ENCODE assay signal across 9 cellular contexts in genomic region chr16:529012-529575, GRCh38. TPM values are rescaled to one million over a fixed set of nuclear protein-coding genes. Genes with fewer than 3 reads are reported as not detected.
DNase-seq lines count a peak whose midpoint lies in the region; ATAC-seq and TF ChIP-seq lines count a peak whose summit lies in the region.
"Had no signal": no experiment of that assay in that cellular context is flagged by ENCODE, and none has a peak within 500 bp of the region (broad histone marks: within the 10 kb centered on the region; RNA-seq: fewer than 3 reads in every experiment).

No MANE protein-coding gene starts in this region.

- H4K20me1 ChIP-seq in Karpas-422 (ENCODE audit: insufficient read depth, low read depth, low read length) (peaks cover 26% of the 10 kb centered on the region), mammary epithelial cell (ENCODE audit: insufficient read depth, low read length) (peaks cover 6% of the 10 kb centered on the region)

- CTCF ChIA-PET in BJ (lab: Yijun Ruan, JAX), result no interaction called here
- CTCF ChIA-PET in mammary epithelial cell (lab: Charles Lee; ENCODE audit: low non-redundant PET), result no interaction called here

- H3K27ac ChIP-seq in Karpas-422 (ENCODE audit: low read length) (peak overlapping the region; percentile 57), mammary epithelial cell (ENCODE audit: insufficient read depth, low read depth, low read length) (peak overlapping the region; percentile 62)

- dilution Hi-C loops in mammary epithelial cell (cut with HindIII; ENCODE audit: low sequenced_read_pairs), result no loop called here

- ATAC-seq in GM19467 (IDR thresholded peaks at IDR 0.05; ENCODE audit: unreplicated experiment), result no peak

- DNase-seq in BJ (ENCODE audit: low read depth), result no peak
- DNase-seq in Karpas-422, result peak; percentile 57
- no peak for DNase-seq in mammary epithelial cell
- peak; percentile 87 for DNase-seq in myocyte (ENCODE audit: low read depth)
- no peak for DNase-seq in NCI-H2196 treated with DMSO at 0.1 percent for 48 hours (lab: John Stamatoyannopoulos, UW; ENCODE audit: unreplicated experiment)
- no peak for DNase-seq in central memory CD4-positive, alpha-beta T cell
- DNase-seq in NCI-H2081 treated with DMSO at 0.1 percent for 48 hours (lab: John Stamatoyannopoulos, UW), result no peak

- H3K36me3 ChIP-seq in BJ (ENCODE audit: control insufficient read depth, insufficient read depth, low read length), result peaks cover 11% of the 10 kb centered on the region
- H3K36me3 ChIP-seq in Karpas-422 (ENCODE audit: insufficient read depth, low read length), result no peaks in the 10 kb centered on the region
- peaks cover 1% of the 10 kb centered on the region for H3K36me3 ChIP-seq in mammary epithelial cell (ENCODE audit: insufficient read depth, low read length)

- no peak overlapping the region for H2AFZ ChIP-seq in Karpas-422 (ENCODE audit: low read length)
- no peak overlapping the region for H2AFZ ChIP-seq in mammary epithelial cell (ENCODE audit: low read depth, low read length)

- H3K27me3 ChIP-seq in BJ (ENCODE audit: control insufficient read depth, insufficient read depth, low read length) (no peaks in the 10 kb centered on the region), Karpas-422 (ENCODE audit: low read length) (no peaks in the 10 kb centered on the region), mammary epithelial cell (ENCODE audit: insufficient read depth, low read length) (no peaks in the 10 kb centered on the region)

- H3K9me2 ChIP-seq in Karpas-422 (replicated peaks; ENCODE audit: insufficient read depth, low read length), result no peaks in the 10 kb centered on the region

- no peaks in the 10 kb centered on the region for H3K9me3 ChIP-seq in Karpas-422 (ENCODE audit: low read length)
- H3K9me3 ChIP-seq in mammary epithelial cell (replicated peaks; ENCODE audit: insufficient read depth, low read length), result no peaks in the 10 kb centered on the region

- H3K9ac ChIP-seq in Karpas-422 (ENCODE audit: low read length), result peak overlapping the region; percentile 92
- peak overlapping the region; percentile 56 for H3K9ac ChIP-seq in mammary epithelial cell (ENCODE audit: insufficient read depth, low read length)

- H3K79me2 ChIP-seq in Karpas-422 (ENCODE audit: low read length) (peaks cover 66% of the 10 kb centered on the region), mammary epithelial cell (ENCODE audit: insufficient read depth, low read length) (peaks cover 86% of the 10 kb centered on the region)

- H3K4me3 ChIP-seq in BJ (ENCODE audit: low read depth, low read length) (peak overlapping the region; percentile 73), Karpas-422 (ENCODE audit: low read length) (peak overlapping the region; percentile 91), mammary epithelial cell (replicated peaks in 1 of 3; ENCODE audit: insufficient read depth in 1 of 3, low read depth in 2 of 3, low read length in 3 of 3) (peak overlapping the region; percentile 70 to 88 (median 83))

- in situ Hi-C loops in mammary epithelial cell (cut with MboI; ENCODE audit: low sequenced_read_pairs in 2 of 2), result no loop called here

- no peak for TF ChIP-seq CTCF in BJ (IDR thresholded peaks at IDR 0.05; ENCODE audit: insufficient read depth, low read depth, low read length)
- no peak for TF ChIP-seq CTCF in mammary epithelial cell (conservative IDR thresholded peaks at IDR 0.05 in 1 of 2, IDR thresholded peaks at IDR 0.05 in 1 of 2; ENCODE audit: extremely low read depth in 1 of 2, insufficient read depth in 1 of 2, low read depth in 1 of 2, low read length in 2 of 2)

- POLR2A ChIA-PET in BJ (lab: Charles Lee), result no interaction called here

- BruUV-seq in mammary epithelial cell (replicated peaks; lab: Mats Ljungman, UMichigan), result TSS peak; percentile 21

- intact Hi-C loops in mammary epithelial cell (cut with micrococcal nuclease), result loop anchor here (5.0 kb wide), 2 partner anchors 63 to 147 kb away; partner anchors contain the start of genes PGAP6 and RAB40C

- H3K4me2 ChIP-seq in Karpas-422 (ENCODE audit: low read depth, low read length, poor library complexity, severe bottlenecking), result peak overlapping the region; percentile 82
- peak overlapping the region; percentile 97 for H3K4me2 ChIP-seq in mammary epithelial cell (ENCODE audit: insufficient read depth, low read depth, low read length)

- H3K4me1 ChIP-seq in Karpas-422 (ENCODE audit: low read length) (peaks cover 25% of the 10 kb centered on the region), mammary epithelial cell (ENCODE audit: insufficient read depth, low read length) (peaks cover 38% of the 10 kb centered on the region)

- WGBS in mammary epithelial cell (ENCODE audit: low coverage, missing lambda C conversion rate), result 85% methylated on average over 12 of the region's 12 CpGs

RNA-seq across cellular contexts. Expression of gene CAPN15, which starts 1.6 kb away (rescaled TPM):
- 8.4 and 12.9 TPM in 2 replicates for polyA plus RNA-seq in BJ (2011; rRNA removed)
- polyA minus RNA-seq in BJ (2011; rRNA and poly(A)+ RNA removed), result 6.6 and 11.6 TPM in 2 replicates
- 26.7 and 51.3 TPM in 2 replicates for total RNA-seq in Karpas-422 (2014; rRNA removed; shearing (Covaris generic); ENCODE audit: low replicate concordance)
- 10 to 100 TPM; 32.8 to 58.5 TPM for total RNA-seq in mammary epithelial cell
- 18.9 TPM for polyA plus RNA-seq in mammary epithelial cell
- 10.6 TPM for polyA minus RNA-seq in mammary epithelial cell
- total RNA-seq in myocyte, result 81.8 and 141 TPM in 2 replicates
- 22.2 TPM for polyA plus RNA-seq in myocyte (2012)

RNA-seq across cellular contexts. Expression of gene PRR35, which starts 31.1 kb away (rescaled TPM):
- not detected in 2 replicates for polyA plus RNA-seq in BJ (2011; rRNA removed)
- polyA minus RNA-seq in BJ (2011; rRNA and poly(A)+ RNA removed), result not detected in 2 replicates
- not detected in 2 replicates for total RNA-seq in Karpas-422 (2014; rRNA removed; shearing (Covaris generic); ENCODE audit: low replicate concordance)
- not detected for total RNA-seq in mammary epithelial cell
- not detected for polyA plus RNA-seq in mammary epithelial cell
- not detected for polyA minus RNA-seq in mammary epithelial cell
- total RNA-seq in myocyte, result 2.9 and 12.5 TPM in 2 replicates
- polyA plus RNA-seq in myocyte (2012), result 0.47 TPM
- total RNA-seq: dermis microvascular lymphatic vessel endothelial cell had no signal

RNA-seq across cellular contexts. Expression of gene NHLRC4, which starts 37.7 kb away (rescaled TPM):
- polyA plus RNA-seq in BJ (2011; rRNA removed) (0.31 and 0.66 TPM in 2 replicates), mammary epithelial cell (0.06 TPM)
- 0.15 and 0.24 TPM in 2 replicates for polyA minus RNA-seq in BJ (2011; rRNA and poly(A)+ RNA removed)
- total RNA-seq in Karpas-422 (2014; rRNA removed; shearing (Covaris generic); ENCODE audit: low replicate concordance), result 3.7 and 5.9 TPM in 2 replicates
- total RNA-seq in mammary epithelial cell (under 1 TPM in 1 of 2 donors, not detected in 1; 0.17 TPM), myocyte (0.05 and 1.2 TPM in 2 replicates)
- polyA minus RNA-seq in mammary epithelial cell, result not detected
- polyA plus RNA-seq in myocyte (2012), result not detected

RNA-seq across cellular contexts. Expression of gene PIGQ, which starts 40.7 kb away (rescaled TPM):
- polyA plus RNA-seq in BJ (2011; rRNA removed) (15.4 and 26.6 TPM in 2 replicates), mammary epithelial cell (34.6 TPM)
- polyA minus RNA-seq in BJ (2011; rRNA and poly(A)+ RNA removed), result 16.2 and 27.6 TPM in 2 replicates
- total RNA-seq in Karpas-422 (2014; rRNA removed; shearing (Covaris generic); ENCODE audit: low replicate concordance), result 35.7 and 64.3 TPM in 2 replicates
- total RNA-seq in mammary epithelial cell (10 to 100 TPM; 24.7 to 45.5 TPM), myocyte (45.4 and 59.9 TPM in 2 replicates)
- polyA minus RNA-seq in mammary epithelial cell, result 44.1 TPM
- 43.1 TPM for polyA plus RNA-seq in myocyte (2012)

Comparison
In these comparisons a context has a peak if more than half of its experiments do, and no peak if none do; other contexts are left out.
1. DNase-seq: peak in Karpas-422 (single experiment) and myocyte (single experiment); none in BJ (single experiment), mammary epithelial cell (single experiment), NCI-H2196 treated with DMSO at 0.1 percent for 48 hours (single experiment), central memory CD4-positive, alpha-beta T cell (single experiment) and NCI-H2081 treated with DMSO at 0.1 percent for 48 hours (single experiment).
2. Peak in every context shown above with its lines, with median percentiles within 50 percentile points of each other: H3K4me3 ChIP-seq.